In genomic region chr2:74215771-74216170, GRCh38 we compare ENCODE assay signal across 8 cellular contexts. TPM values are rescaled to one million over a fixed set of nuclear protein-coding genes. Genes with fewer than 3 reads are reported as not detected.
DNase-seq lines count a peak whose midpoint lies in the region; ATAC-seq, FAIRE-seq and TF ChIP-seq lines count a peak whose summit lies in the region.
"Not testable (repeated sequence)": the region's sequence is repeated elsewhere in the genome, so short reads cannot be mapped to it uniquely, and the experiment has no call there.

No MANE protein-coding gene starts in this region.

- not testable (repeated sequence) for TF ChIP-seq CTCF in Calu3 (IDR thresholded peaks at IDR 0.05; ENCODE audit: unreplicated experiment); activated CD8-positive, alpha-beta T cell treated with anti-CD3 and anti-CD28 coated beads for 36 hours (IDR thresholded peaks at IDR 0.05); H1 (IDR thresholded peaks at IDR 0.05; ENCODE audit: control extremely low read depth in 1 of 3, insufficient read depth in 1 of 3, low read depth in 1 of 3, low read length in 3 of 3); osteocyte (IDR thresholded peaks at IDR 0.05)

- H2AK5ac ChIP-seq in H1 (ENCODE audit: low read depth, low read length) = not testable (repeated sequence)

- not testable (repeated sequence) for H3K4me3 Mint-ChIP-seq in Calu3 (ENCODE audit: low read depth, unreplicated experiment); T-helper 1 cell treated with Interleukin-12 subunit alpha and Interleukin-12 subunit beta and Interleukin-4 antibody, amounts not matched to agents 30 μg/mL and 1 μg/mL, for 36 hours; activated CD8-positive, alpha-beta T cell treated with anti-CD3 and anti-CD28 coated beads for 36 hours; activated T-cell treated with anti-CD3 and anti-CD28 coated beads, Interleukin-2, amount 50 U/mL, for 72 hours; activated naive CD8-positive, alpha-beta T cell treated with anti-CD3 and anti-CD28 coated beads, Interleukin-2, amount 50 U/mL, for 24 hours; osteocyte (ENCODE audit: unreplicated experiment)

- not testable (repeated sequence) for H4K91ac ChIP-seq in H1 (replicated peaks; ENCODE audit: insufficient read length, low read length)

- not testable (repeated sequence) for H3K9me3 ChIP-seq in H1 (ENCODE audit: insufficient read depth in 2 of 2, low read depth in 1 of 2, low read length in 1 of 2)

- BruUV-seq in Calu3 (replicated peaks; lab: Mats Ljungman, UMichigan) = TSS peak; percentile 26

- H3K79me2 ChIP-seq in H1 (ENCODE audit: control insufficient read depth in 1 of 2, insufficient read depth in 2 of 2, low read length in 2 of 2) = not testable (repeated sequence)

- H3K27me3 Mint-ChIP-seq in Calu3 (ENCODE audit: unreplicated experiment); T-helper 1 cell treated with Interleukin-12 subunit alpha and Interleukin-12 subunit beta and Interleukin-4 antibody, amounts not matched to agents 30 μg/mL and 1 μg/mL, for 36 hours (ENCODE audit: low read depth); activated CD8-positive, alpha-beta T cell treated with anti-CD3 and anti-CD28 coated beads for 36 hours; activated T-cell treated with anti-CD3 and anti-CD28 coated beads, Interleukin-2, amount 50 U/mL, for 72 hours (ENCODE audit: low read depth); activated naive CD8-positive, alpha-beta T cell treated with anti-CD3 and anti-CD28 coated beads, Interleukin-2, amount 50 U/mL, for 24 hours; osteocyte (ENCODE audit: unreplicated experiment): not testable (repeated sequence)

- TF ChIP-seq EP300 in H1 (IDR thresholded peaks at IDR 0.05; ENCODE audit: borderline replicate concordance in 1 of 2, low read depth in 2 of 2, low read length in 2 of 2) = not testable (repeated sequence)

- not testable (repeated sequence) for H2BK5ac ChIP-seq in H1 (ENCODE audit: low read depth, low read length)

- H3K4me2 ChIP-seq in H1 (ENCODE audit: insufficient read depth in 1 of 2, low read depth in 2 of 2, low read length in 2 of 2) = not testable (repeated sequence)

- CTCF ChIA-PET in Calu3 (lab: Charles Lee) = not testable (repeated sequence)
- CTCF ChIA-PET in activated CD8-positive, alpha-beta T cell treated with anti-CD3 and anti-CD28 coated beads for 36 hours (lab: Charles Lee) = interaction anchor here (0.7 to 3.8 kb wide), 7 partner anchors 11 to 119 kb away, joined by 3 to 15 read pairs (median 3); partner anchors contain the start of gene MOB1A
- CTCF ChIA-PET in H1 (lab: Charles Lee; ENCODE audit: partially characterized antibody) = interaction anchor here (1.1 to 2.3 kb wide), 4 partner anchors 9 to 65 kb away, joined by 3 to 10 read pairs (median 6); no protein-coding TSS in a partner anchor

- not testable (repeated sequence) for H3K4me3 ChIP-seq in H1 (ENCODE audit: extremely low read depth in 1 of 4, insufficient read depth in 2 of 4, low read depth in 3 of 4, low read length in 4 of 4)

- H2AFZ ChIP-seq in H1 (ENCODE audit: low read length) = not testable (repeated sequence)

- H2BK20ac ChIP-seq in H1 (ENCODE audit: low read length) = not testable (repeated sequence)

- 93% methylated on average over 6 of the region's 6 CpGs; no CpG with 5 or more reads in 1 of the 2 experiments for WGBS in H1 (ENCODE audit: extremely low coverage in 1 of 2, insufficient coverage in 1 of 2, insufficient read length in 1 of 2, insufficient replicate concordance in 2 of 2, low coverage in 1 of 2, low lambda C conversion rate in 2 of 2, missing lambda C conversion rate in 1 of 2), 2 experiments

- not testable (repeated sequence) for TF ChIP-seq POLR2A in H1 (IDR thresholded peaks at IDR 0.05; ENCODE audit: control extremely low read depth in 1 of 2, low read depth in 2 of 2, low read length in 2 of 2)

- H3K27ac ChIP-seq in H1 (ENCODE audit: low read depth, low read length) = not testable (repeated sequence)

- H3K23ac ChIP-seq in H1 (ENCODE audit: insufficient read length) = not testable (repeated sequence)

- H3K36me3 Mint-ChIP-seq in Calu3 (ENCODE audit: insufficient read depth, unreplicated experiment) (peaks cover 65% of the 10 kb centered on the region), osteocyte (ENCODE audit: unreplicated experiment) (peaks cover 57% of the 10 kb centered on the region)
- peaks cover 48% of the 10 kb centered on the region for H3K36me3 Mint-ChIP-seq in T-helper 1 cell treated with Interleukin-12 subunit alpha and Interleukin-12 subunit beta and Interleukin-4 antibody, amounts not matched to agents 30 μg/mL and 1 μg/mL, for 36 hours (ENCODE audit: low read depth)
- H3K36me3 Mint-ChIP-seq in activated CD8-positive, alpha-beta T cell treated with anti-CD3 and anti-CD28 coated beads for 36 hours (ENCODE audit: low read depth) = peaks cover 58% of the 10 kb centered on the region
- peaks cover 10 to 51% of the 10 kb centered on the region in 2 donors for H3K36me3 Mint-ChIP-seq in activated T-cell treated with anti-CD3 and anti-CD28 coated beads, Interleukin-2, amount 50 U/mL, for 72 hours (ENCODE audit: insufficient read depth in 2 of 2)
- peaks cover 64% of the 10 kb centered on the region for H3K36me3 Mint-ChIP-seq in activated naive CD8-positive, alpha-beta T cell treated with anti-CD3 and anti-CD28 coated beads, Interleukin-2, amount 50 U/mL, for 24 hours (ENCODE audit: low read depth)

- H4K20me1 ChIP-seq in H1 (replicated peaks in 1 of 2; ENCODE audit: control insufficient read depth in 1 of 2, insufficient read depth in 2 of 2, low read length in 2 of 2) = not testable (repeated sequence)

- H3K9ac ChIP-seq in H1 (replicated peaks in 1 of 4; ENCODE audit: extremely low read depth in 1 of 4, low read depth in 3 of 4, low read length in 3 of 4) = not testable (repeated sequence)

- intact Hi-C loops in Calu3 (cut with micrococcal nuclease; ENCODE audit: unreplicated experiment); activated CD8-positive, alpha-beta T cell treated with anti-CD3 and anti-CD28 coated beads for 36 hours (cut with micrococcal nuclease): not testable (repeated sequence)

- H3K14ac ChIP-seq in H1 (ENCODE audit: insufficient read length) = not testable (repeated sequence)

- H3K4me1 Mint-ChIP-seq in Calu3 (ENCODE audit: low read depth, unreplicated experiment); activated CD8-positive, alpha-beta T cell treated with anti-CD3 and anti-CD28 coated beads for 36 hours (ENCODE audit: low read depth); activated T-cell treated with anti-CD3 and anti-CD28 coated beads, Interleukin-2, amount 50 U/mL, for 72 hours (ENCODE audit: low read depth); activated naive CD8-positive, alpha-beta T cell treated with anti-CD3 and anti-CD28 coated beads, Interleukin-2, amount 50 U/mL, for 24 hours; osteocyte (ENCODE audit: unreplicated experiment): not testable (repeated sequence)
- H3K4me1 Mint-ChIP-seq in T-helper 1 cell treated with Interleukin-12 subunit alpha and Interleukin-12 subunit beta and Interleukin-4 antibody, amounts not matched to agents 30 μg/mL and 1 μg/mL, for 36 hours (ENCODE audit: low read depth) = peaks cover 13% of the 10 kb centered on the region

- not testable (repeated sequence) for H2BK120ac ChIP-seq in H1 (replicated peaks; ENCODE audit: low read depth, low read length)

- H3K9me3 Mint-ChIP-seq in Calu3 (ENCODE audit: low read depth, unreplicated experiment); T-helper 1 cell treated with Interleukin-12 subunit alpha and Interleukin-12 subunit beta and Interleukin-4 antibody, amounts not matched to agents 30 μg/mL and 1 μg/mL, for 36 hours; activated CD8-positive, alpha-beta T cell treated with anti-CD3 and anti-CD28 coated beads for 36 hours; activated T-cell treated with anti-CD3 and anti-CD28 coated beads, Interleukin-2, amount 50 U/mL, for 72 hours; activated naive CD8-positive, alpha-beta T cell treated with anti-CD3 and anti-CD28 coated beads, Interleukin-2, amount 50 U/mL, for 24 hours; osteocyte (ENCODE audit: unreplicated experiment): not testable (repeated sequence)

- DNase-seq in Calu3; activated CD8-positive, alpha-beta T cell treated with anti-CD3 and anti-CD28 coated beads for 36 hours; activated T-cell treated with anti-CD3 and anti-CD28 coated beads, Interleukin-2, amount 50 U/mL, for 72 hours; activated naive CD8-positive, alpha-beta T cell treated with anti-CD3 and anti-CD28 coated beads, Interleukin-2, amount 50 U/mL, for 24 hours: not testable (repeated sequence)
- DNase-seq in H1 (ENCODE audit: low read depth in 1 of 2, low spot score in 2 of 2) (peak in 1 of 2 experiments; percentile 29), islet precursor cell (peak; percentile 11), osteocyte (ENCODE audit: extremely low spot score, unreplicated experiment) (peak; percentile 38)

- H3K27me3 ChIP-seq in H1 (replicated peaks in 1 of 4; ENCODE audit: control insufficient read depth in 3 of 4, extremely low read depth in 1 of 4, insufficient read depth in 3 of 4, low read length in 3 of 4) = not testable (repeated sequence)

- H3K79me1 ChIP-seq in H1 (ENCODE audit: low read depth, low read length) = not testable (repeated sequence)

- H3K36me3 ChIP-seq in H1 (ENCODE audit: control insufficient read depth in 2 of 4, insufficient read depth in 4 of 4, low read length in 3 of 4) = peaks cover 15 to 93% (median 55%) of the 10 kb centered on the region in 4 experiments

- not testable (repeated sequence) for H4K8ac ChIP-seq in H1 (ENCODE audit: extremely low read depth, insufficient read depth, low read length)

- not testable (repeated sequence) for H2BK15ac ChIP-seq in H1 (ENCODE audit: low read length)

- H2BK12ac ChIP-seq in H1 (ENCODE audit: low read depth, low read length) = not testable (repeated sequence)

- not testable (repeated sequence) for H3K4ac ChIP-seq in H1 (replicated peaks; ENCODE audit: insufficient read length, low read depth, low read length)

- not testable (repeated sequence) for H4K5ac ChIP-seq in H1 (ENCODE audit: insufficient read length, low read depth, low read length)

- not testable (repeated sequence) for ATAC-seq in activated CD8-positive, alpha-beta T cell treated with anti-CD3 and anti-CD28 coated beads for 36 hours; activated T-cell treated with anti-CD3 and anti-CD28 coated beads, Interleukin-2, amount 50 U/mL, for 72 hours (replicated peaks in 1 of 2); activated naive CD8-positive, alpha-beta T cell treated with anti-CD3 and anti-CD28 coated beads, Interleukin-2, amount 50 U/mL, for 24 hours

- TF ChIP-seq RAD21 in H1 (IDR thresholded peaks at IDR 0.05 in 1 of 2, conservative IDR thresholded peaks at IDR 0.05 in 1 of 2; ENCODE audit: low read depth in 2 of 2, low read length in 2 of 2) = not testable (repeated sequence)

- H3K18ac ChIP-seq in H1 (ENCODE audit: extremely low read depth, low read length) = not testable (repeated sequence)

- POLR2A ChIA-PET in activated CD8-positive, alpha-beta T cell treated with anti-CD3 and anti-CD28 coated beads for 36 hours (lab: Charles Lee) = interaction anchor here (0.8 to 3.6 kb wide), 7 partner anchors 8 to 49 kb away, joined by 3 to 30 read pairs (median 4); partner anchors contain the start of genes MOB1A and MTHFD2
- POLR2A ChIA-PET in H1 (lab: Charles Lee; ENCODE audit: partially characterized antibody) = interaction anchor here (0.9 to 72.1 kb wide), 4 partner anchors 13 to 72 kb away, joined by 4 to 2699 read pairs (median 40); partner anchors contain the start of genes BOLA3, MOB1A and MTHFD2

- FAIRE-seq in H1 (lab: Jason Lieb, UNC) = not testable (repeated sequence)

- H3K23me2 ChIP-seq in H1 (ENCODE audit: low read depth, low read length) = not testable (repeated sequence)

- H3K4me1 ChIP-seq in H1 (replicated peaks in 1 of 4; ENCODE audit: control insufficient read depth in 3 of 4, insufficient read depth in 4 of 4, low read length in 3 of 4) = not testable (repeated sequence)

- H3K56ac ChIP-seq in H1 (replicated peaks; ENCODE audit: insufficient read length, low read depth, low read length) = not testable (repeated sequence)

- H3K27ac Mint-ChIP-seq in Calu3 (ENCODE audit: unreplicated experiment); osteocyte (ENCODE audit: unreplicated experiment): not testable (repeated sequence)
- peak overlapping the region; percentile 8 for H3K27ac Mint-ChIP-seq in T-helper 1 cell treated with Interleukin-12 subunit alpha and Interleukin-12 subunit beta and Interleukin-4 antibody, amounts not matched to agents 30 μg/mL and 1 μg/mL, for 36 hours
- peak overlapping the region; percentile 55 for H3K27ac Mint-ChIP-seq in activated CD8-positive, alpha-beta T cell treated with anti-CD3 and anti-CD28 coated beads for 36 hours
- peak overlapping the region; percentile 65 for H3K27ac Mint-ChIP-seq in activated T-cell treated with anti-CD3 and anti-CD28 coated beads, Interleukin-2, amount 50 U/mL, for 72 hours
- peak overlapping the region; percentile 59 for H3K27ac Mint-ChIP-seq in activated naive CD8-positive, alpha-beta T cell treated with anti-CD3 and anti-CD28 coated beads, Interleukin-2, amount 50 U/mL, for 24 hours

RNA-seq across cellular contexts. Expression of gene MTHFD2, which starts 17.4 kb away (rescaled TPM):
- 177 and 205 TPM in 2 replicates for total RNA-seq in Calu3 (2022)
- 100 to 1,000 TPM; 348 to 361 TPM for total RNA-seq in activated CD8-positive, alpha-beta T cell treated with anti-CD3 and anti-CD28 coated beads for 36 hours
- total RNA-seq in activated T-cell treated with anti-CD3 and anti-CD28 coated beads, Interleukin-2, amount 50 U/mL, for 72 hours = 100 to 1,000 TPM; 518 to 624 TPM
- total RNA-seq in H1 (2021; fragmentation: NEBNext Ultra II Directional; extraction: Animal tissue kit (Norgen Biotek cat#: 25700)) = 260 and 291 TPM in 2 replicates
- 99.2 and 99.5 TPM in 2 replicates for polyA plus RNA-seq in H1 (2011; rRNA removed)
- 162 TPM for polyA plus RNA-seq in H1 (2011; cell fraction: cytosol; rRNA removed)
- polyA plus RNA-seq in H1 (2011; cell fraction: nucleus; rRNA removed) = 126 TPM
- polyA plus RNA-seq in H1 (2012, experiment 1 of 2) = 182 to 218 TPM (median 193 TPM) in 4 replicates
- polyA plus RNA-seq in H1 (2012, experiment 2 of 2) = 36.2 TPM
- polyA plus RNA-seq in H1 (2013, experiment 1 of 2) = 111 TPM
- 121 TPM for polyA plus RNA-seq in H1 (2013, experiment 2 of 2)
- polyA minus RNA-seq in H1 (2011; rRNA and poly(A)+ RNA removed) = 252 and 265 TPM in 2 replicates
- 207 TPM for polyA minus RNA-seq in H1 (2011; cell fraction: cytosol; rRNA and poly(A)+ RNA removed)
- 106 TPM for polyA minus RNA-seq in H1 (2011; cell fraction: nucleus; rRNA and poly(A)+ RNA removed)
- total RNA-seq in osteocyte = 223 and 242 TPM in 2 replicates

RNA-seq across cellular contexts. Expression of gene MOB1A, which starts 37.1 kb away (rescaled TPM):
- total RNA-seq in Calu3 (2022) (116 and 119 TPM in 2 replicates), osteocyte (96.1 and 96.3 TPM in 2 replicates)
- 100 to 1,000 TPM; 150 to 156 TPM for total RNA-seq in activated CD8-positive, alpha-beta T cell treated with anti-CD3 and anti-CD28 coated beads for 36 hours
- total RNA-seq in activated T-cell treated with anti-CD3 and anti-CD28 coated beads, Interleukin-2, amount 50 U/mL, for 72 hours = 100 to 1,000 TPM; 121 to 135 TPM
- 91.7 and 93.9 TPM in 2 replicates for total RNA-seq in H1 (2021; fragmentation: NEBNext Ultra II Directional; extraction: Animal tissue kit (Norgen Biotek cat#: 25700))
- polyA plus RNA-seq in H1 (2011; rRNA removed) = 16.2 and 21.6 TPM in 2 replicates
- 23.6 TPM for polyA plus RNA-seq in H1 (2011; cell fraction: cytosol; rRNA removed)
- polyA plus RNA-seq in H1 (2011; cell fraction: nucleus; rRNA removed) = 8.9 TPM
- polyA plus RNA-seq in H1 (2012, experiment 1 of 2) = 20.6 to 48.6 TPM (median 27.5 TPM) in 4 replicates
- polyA plus RNA-seq in H1 (2012, experiment 2 of 2) = 12.7 TPM
- polyA plus RNA-seq in H1 (2013, experiment 1 of 2) = 37.4 TPM
- polyA plus RNA-seq in H1 (2013, experiment 2 of 2) = 38.3 TPM
- 31.8 and 53.8 TPM in 2 replicates for polyA minus RNA-seq in H1 (2011; rRNA and poly(A)+ RNA removed)
- 22.6 TPM for polyA minus RNA-seq in H1 (2011; cell fraction: cytosol; rRNA and poly(A)+ RNA removed)
- 25.8 TPM for polyA minus RNA-seq in H1 (2011; cell fraction: nucleus; rRNA and poly(A)+ RNA removed)
